In the genomic region with DNA sequence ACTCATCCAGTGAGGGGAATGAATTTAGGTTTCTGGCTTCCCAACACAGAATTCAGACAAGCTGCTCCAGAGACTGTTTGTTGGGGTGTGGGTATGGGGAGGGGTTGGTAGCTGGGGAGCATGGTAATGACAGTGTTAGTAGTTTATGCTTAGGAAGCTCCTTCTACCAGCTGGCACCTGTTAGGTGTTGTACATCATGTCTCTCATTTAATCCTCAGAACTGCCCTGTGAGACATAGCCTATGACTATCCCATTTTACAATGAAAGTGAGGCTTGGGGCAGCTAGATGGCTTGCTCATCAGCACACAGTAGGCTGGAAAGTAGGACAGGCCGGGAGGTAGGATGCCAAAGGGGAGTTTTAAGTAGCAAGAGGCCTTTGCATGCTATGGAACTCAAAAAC, we compare ENCODE assay signal across 26 cellular contexts. TPM values are rescaled to one million over a fixed set of nuclear protein-coding genes. Genes with fewer than 3 reads are reported as not detected.
A peak's percentile ranks its signal among the peaks of the same experiment; 100 is the strongest.
DNase-seq lines count a peak whose midpoint lies in the region; ATAC-seq and TF ChIP-seq lines count a peak whose summit lies in the region.
"Had no signal": no experiment of that assay in that cellular context is flagged by ENCODE, and none has a peak within 500 bp of the region (broad histone marks: within the 10 kb centered on the region; RNA-seq: fewer than 3 reads in every experiment).

No MANE protein-coding gene starts in this region.

- no peaks in the 10 kb centered on the region for H3K27me3 ChIP-seq in CD4-positive, alpha-beta T cell (ENCODE audit: control insufficient read depth, insufficient read depth, low read length)
- no peaks in the 10 kb centered on the region for H3K27me3 ChIP-seq in naive thymus-derived CD4-positive, alpha-beta T cell (ENCODE audit: control insufficient read depth in 2 of 2, insufficient read depth in 2 of 2, low read length in 2 of 2)
- H3K27me3 ChIP-seq in upper lobe of right lung (no peaks in the 10 kb centered on the region), testis (no peaks in the 10 kb centered on the region)
- H3K27me3 ChIP-seq: heart left ventricle, upper lobe of left lung had no signal

- no peaks in the 10 kb centered on the region for H3K9me3 Mint-ChIP-seq in T-helper 1 cell treated with Interleukin-12 subunit alpha and Interleukin-12 subunit beta and Interleukin-4 antibody, amounts not matched to agents 30 μg/mL and 1 μg/mL, for 36 hours
- no peaks in the 10 kb centered on the region for H3K9me3 Mint-ChIP-seq in CD4-positive, alpha-beta T cell
- H3K9me3 Mint-ChIP-seq in activated T-helper 1 cell treated with anti-CD3 and anti-CD28 coated beads, Interleukin-12 subunit alpha, Interleukin-12 subunit beta, Interleukin-2, Interleukin-4 antibody, amounts not matched to agents 30 ng/mL and 10 ng/mL and 1 ng/mL, durations not matched to agents 14 hours and 24 hours and 36 hours = no peaks in the 10 kb centered on the region
- peaks cover 0 to 2% (median 0%) of the 10 kb centered on the region in 11 donors for H3K9me3 Mint-ChIP-seq in naive thymus-derived CD4-positive, alpha-beta T cell
- H3K9me3 Mint-ChIP-seq: H9, neural progenitor cell had no signal

- peaks cover 0 to 3% (median 0%) of the 10 kb centered on the region in 3 experiments for H3K36me3 ChIP-seq in naive thymus-derived CD4-positive, alpha-beta T cell (ENCODE audit: control insufficient read depth in 2 of 3, insufficient read depth in 3 of 3, low read length in 3 of 3)
- H3K36me3 ChIP-seq in upper lobe of right lung = no peaks in the 10 kb centered on the region
- H3K36me3 ChIP-seq in testis (ENCODE audit: low read depth, missing control alignments) = no peaks in the 10 kb centered on the region
- H3K36me3 ChIP-seq: brain microvascular endothelial cell, heart left ventricle, neural progenitor cell, upper lobe of left lung had no signal

- POLR2A ChIA-PET in CD4-positive, alpha-beta T cell (lab: Charles Lee) = interaction anchor here (1.4 to 5.2 kb wide), 3 partner anchors 12 to 140 kb away, joined by 3 to 24 read pairs (median 7); no protein-coding TSS in a partner anchor
- POLR2A ChIA-PET in naive thymus-derived CD4-positive, alpha-beta T cell (lab: Charles Lee) = interaction anchor here (0.9 to 1.6 kb wide), 4 partner anchors 9 to 1017 kb away, joined by 3 to 7 read pairs (median 4); no protein-coding TSS in a partner anchor

- intact Hi-C loops in CD4-positive, alpha-beta T cell (cut with DNase I, micrococcal nuclease) = loop anchor here (1.0 to 10.0 kb wide), 3 partner anchors 11 to 532 kb away; no protein-coding TSS in a partner anchor
- intact Hi-C loops in activated T-helper 1 cell treated with anti-CD3 and anti-CD28 coated beads, Interleukin-12 subunit alpha, Interleukin-12 subunit beta, Interleukin-2, Interleukin-4 antibody, amounts not matched to agents 30 ng/mL and 10 ng/mL and 1 ng/mL, durations not matched to agents 14 hours and 24 hours and 36 hours (cut with micrococcal nuclease) = loop anchor here (1.0 to 10.0 kb wide), 12 partner anchors 11 to 1275 kb away; a partner anchor contains a TSS
- intact Hi-C loops in naive thymus-derived CD4-positive, alpha-beta T cell (cut with micrococcal nuclease) = loop anchor here (1.0 to 10.0 kb wide), 19 partner anchors 11 to 1274 kb away; a partner anchor contains a TSS
- intact Hi-C loops in upper lobe of right lung (cut with DNase I) (no loop called here), testis (cut with DNase I; ENCODE audit: low total_unique reads) (no loop called here), left ventricle myocardium superior (cut with micrococcal nuclease) (no loop called here)

- H3K27me3 Mint-ChIP-seq in T-helper 1 cell treated with Interleukin-12 subunit alpha and Interleukin-12 subunit beta and Interleukin-4 antibody, amounts not matched to agents 30 μg/mL and 1 μg/mL, for 36 hours (ENCODE audit: low read depth) = no peaks in the 10 kb centered on the region
- H3K27me3 Mint-ChIP-seq in CD4-positive, alpha-beta T cell = no peaks in the 10 kb centered on the region
- H3K27me3 Mint-ChIP-seq in activated T-helper 1 cell treated with anti-CD3 and anti-CD28 coated beads, Interleukin-12 subunit alpha, Interleukin-12 subunit beta, Interleukin-2, Interleukin-4 antibody, amounts not matched to agents 30 ng/mL and 10 ng/mL and 1 ng/mL, durations not matched to agents 14 hours and 24 hours and 36 hours (ENCODE audit: insufficient read depth) = no peaks in the 10 kb centered on the region
- H3K27me3 Mint-ChIP-seq in naive thymus-derived CD4-positive, alpha-beta T cell = no peaks in the 10 kb centered on the region

- no peaks in the 10 kb centered on the region for H3K9me3 ChIP-seq in CD4-positive, alpha-beta T cell (ENCODE audit: control insufficient read depth, low read length)
- no peaks in the 10 kb centered on the region for H3K9me3 ChIP-seq in naive thymus-derived CD4-positive, alpha-beta T cell (ENCODE audit: control insufficient read depth in 2 of 3, low read length in 3 of 3)
- H3K9me3 ChIP-seq in upper lobe of right lung (no peaks in the 10 kb centered on the region), testis (no peaks in the 10 kb centered on the region)
- H3K9me3 ChIP-seq: heart left ventricle, upper lobe of left lung had no signal

- H3K36me3 Mint-ChIP-seq in T-helper 1 cell treated with Interleukin-12 subunit alpha and Interleukin-12 subunit beta and Interleukin-4 antibody, amounts not matched to agents 30 μg/mL and 1 μg/mL, for 36 hours (ENCODE audit: low read depth) = peaks cover 32% of the 10 kb centered on the region
- H3K36me3 Mint-ChIP-seq in CD4-positive, alpha-beta T cell (ENCODE audit: low read depth) = peaks cover 44% of the 10 kb centered on the region
- H3K36me3 Mint-ChIP-seq in activated T-helper 1 cell treated with anti-CD3 and anti-CD28 coated beads, Interleukin-12 subunit alpha, Interleukin-12 subunit beta, Interleukin-2, Interleukin-4 antibody, amounts not matched to agents 30 ng/mL and 10 ng/mL and 1 ng/mL, durations not matched to agents 14 hours and 24 hours and 36 hours (ENCODE audit: low read depth) = peaks cover 24% of the 10 kb centered on the region
- peaks cover 5 to 32% (median 17%) of the 10 kb centered on the region in 5 donors for H3K36me3 Mint-ChIP-seq in naive thymus-derived CD4-positive, alpha-beta T cell
- H3K36me3 Mint-ChIP-seq: neural progenitor cell had no signal

- no peak for ATAC-seq in CD4-positive, alpha-beta T cell (ENCODE audit: poor library complexity)
- ATAC-seq in naive thymus-derived CD4-positive, alpha-beta T cell = no peak
- no peak for ATAC-seq in upper lobe of right lung
- no peak for ATAC-seq in left ventricle myocardium superior
- ATAC-seq: heart left ventricle, left lobe of liver had no signal

- peaks cover 59 to 64% of the 10 kb centered on the region in 2 donors for H3K4me1 ChIP-seq in naive thymus-derived CD4-positive, alpha-beta T cell (ENCODE audit: control insufficient read depth in 2 of 2, insufficient read depth in 2 of 2, low read length in 2 of 2)
- peaks cover 19% of the 10 kb centered on the region for H3K4me1 ChIP-seq in upper lobe of right lung
- H3K4me1 ChIP-seq in testis = peaks cover 11% of the 10 kb centered on the region

- peak overlapping the region; percentile 8 for H3K27ac ChIP-seq in CD4-positive, alpha-beta T cell (ENCODE audit: low read depth, low read length)
- H3K27ac ChIP-seq in naive thymus-derived CD4-positive, alpha-beta T cell (ENCODE audit: low read depth, low read length) = peak overlapping the region; percentile 76
- no peak overlapping the region for H3K27ac ChIP-seq in upper lobe of right lung
- H3K27ac ChIP-seq in testis = no peak overlapping the region
- H3K27ac ChIP-seq: 22Rv1, brain microvascular endothelial cell, coronary artery, neural progenitor cell, VCaP had no signal

- CTCF ChIA-PET in CD4-positive, alpha-beta T cell (lab: Charles Lee) = interaction anchor here (2.4 kb wide), 1 partner anchor 11 kb away, joined by 6 read pairs; no protein-coding TSS in a partner anchor
- CTCF ChIA-PET in naive thymus-derived CD4-positive, alpha-beta T cell (lab: Charles Lee) = interaction anchor here (1.1 to 1.9 kb wide), 2 partner anchors 9 to 11 kb away, joined by 4 to 7 read pairs; no protein-coding TSS in a partner anchor

- DNase-seq in T-helper 1 cell (no peak), upper lobe of right lung (no peak), testis (no peak), left ventricle myocardium superior (no peak)
- DNase-seq in CD4-positive, alpha-beta T cell = no peak
- DNase-seq in activated T-helper 1 cell treated with anti-CD3 and anti-CD28 coated beads, Interleukin-12 subunit alpha, Interleukin-12 subunit beta, Interleukin-2, Interleukin-4 antibody, amounts not matched to agents 30 ng/mL and 10 ng/mL and 1 ng/mL, durations not matched to agents 14 hours and 24 hours and 36 hours (ENCODE audit: low spot score) = no peak
- DNase-seq in naive thymus-derived CD4-positive, alpha-beta T cell = no peak
- DNase-seq: brain microvascular endothelial cell, Calu3, H9, heart left ventricle, KG1, NCI-H1048, NCI-H1930, NCI-H345, NCI-H82, SIG-M5, upper lobe of left lung had no signal

- H3K4me1 Mint-ChIP-seq in T-helper 1 cell treated with Interleukin-12 subunit alpha and Interleukin-12 subunit beta and Interleukin-4 antibody, amounts not matched to agents 30 μg/mL and 1 μg/mL, for 36 hours (ENCODE audit: low read depth) = peaks cover 65% of the 10 kb centered on the region
- peaks cover 78% of the 10 kb centered on the region for H3K4me1 Mint-ChIP-seq in CD4-positive, alpha-beta T cell (ENCODE audit: low read depth)
- peaks cover 73% of the 10 kb centered on the region for H3K4me1 Mint-ChIP-seq in activated T-helper 1 cell treated with anti-CD3 and anti-CD28 coated beads, Interleukin-12 subunit alpha, Interleukin-12 subunit beta, Interleukin-2, Interleukin-4 antibody, amounts not matched to agents 30 ng/mL and 10 ng/mL and 1 ng/mL, durations not matched to agents 14 hours and 24 hours and 36 hours (ENCODE audit: low read depth)
- H3K4me1 Mint-ChIP-seq in naive thymus-derived CD4-positive, alpha-beta T cell = peaks cover 65 to 79% (median 76%) of the 10 kb centered on the region in 7 donors

- no peak for TF ChIP-seq CTCF in CD4-positive, alpha-beta T cell (IDR thresholded peaks at IDR 0.05)
- TF ChIP-seq CTCF in upper lobe of right lung (IDR thresholded peaks at IDR 0.05) (no peak), testis (IDR thresholded peaks at IDR 0.05) (no peak)

- peak overlapping the region; percentile 92 for H3K27ac Mint-ChIP-seq in T-helper 1 cell treated with Interleukin-12 subunit alpha and Interleukin-12 subunit beta and Interleukin-4 antibody, amounts not matched to agents 30 μg/mL and 1 μg/mL, for 36 hours
- H3K27ac Mint-ChIP-seq in CD4-positive, alpha-beta T cell = peak overlapping the region; percentile 91
- H3K27ac Mint-ChIP-seq in activated T-helper 1 cell treated with anti-CD3 and anti-CD28 coated beads, Interleukin-12 subunit alpha, Interleukin-12 subunit beta, Interleukin-2, Interleukin-4 antibody, amounts not matched to agents 30 ng/mL and 10 ng/mL and 1 ng/mL, durations not matched to agents 14 hours and 24 hours and 36 hours = peak overlapping the region; percentile 69
- H3K27ac Mint-ChIP-seq in naive thymus-derived CD4-positive, alpha-beta T cell = peak overlapping the region; percentile 84 to 98 (median 90)
- H3K27ac Mint-ChIP-seq: H9, neural progenitor cell had no signal

- H3K4me3 Mint-ChIP-seq in T-helper 1 cell treated with Interleukin-12 subunit alpha and Interleukin-12 subunit beta and Interleukin-4 antibody, amounts not matched to agents 30 μg/mL and 1 μg/mL, for 36 hours = peak overlapping the region; percentile 71
- peak overlapping the region; percentile 89 for H3K4me3 Mint-ChIP-seq in CD4-positive, alpha-beta T cell
- peak overlapping the region; percentile 76 for H3K4me3 Mint-ChIP-seq in activated T-helper 1 cell treated with anti-CD3 and anti-CD28 coated beads, Interleukin-12 subunit alpha, Interleukin-12 subunit beta, Interleukin-2, Interleukin-4 antibody, amounts not matched to agents 30 ng/mL and 10 ng/mL and 1 ng/mL, durations not matched to agents 14 hours and 24 hours and 36 hours
- H3K4me3 Mint-ChIP-seq in naive thymus-derived CD4-positive, alpha-beta T cell = peak overlapping the region; percentile 46 to 97 (median 88)
- H3K4me3 Mint-ChIP-seq: H9 had no signal

- WGBS in testis, 2 donors = 82 to 90% methylated on average over 1 of the region's 1 CpG

- no peak for TF ChIP-seq POLR2A in testis (IDR thresholded peaks at IDR 0.05)

- peak overlapping the region; percentile 65 for H3K4me3 ChIP-seq in naive thymus-derived CD4-positive, alpha-beta T cell (ENCODE audit: low read length)
- no peak overlapping the region for H3K4me3 ChIP-seq in upper lobe of right lung
- no peak overlapping the region for H3K4me3 ChIP-seq in testis
- H3K4me3 ChIP-seq: coronary artery, neural progenitor cell had no signal

RNA-seq across cellular contexts. Expression of a gene that starts 2.5 kb away (rescaled TPM):
- total RNA-seq in CD4-positive, alpha-beta T cell = 10 to 100 TPM; 48.2 to 50.4 TPM
- total RNA-seq in activated T-helper 1 cell treated with anti-CD3 and anti-CD28 coated beads, Interleukin-12 subunit alpha, Interleukin-12 subunit beta, Interleukin-2, Interleukin-4 antibody, amounts not matched to agents 30 ng/mL and 10 ng/mL and 1 ng/mL, durations not matched to agents 14 hours and 24 hours and 36 hours = 20.6 and 21.8 TPM in 2 replicates
- 10 to 100 TPM; 28.5 to 72.8 (median 39.2) TPM for total RNA-seq in naive thymus-derived CD4-positive, alpha-beta T cell
- polyA plus RNA-seq in naive thymus-derived CD4-positive, alpha-beta T cell = 10 to 100 TPM; 17.7 to 26.1 TPM
- total RNA-seq in upper lobe of right lung (38.4 TPM), testis (10 to 100 TPM; 15.4 to 17.4 TPM), left ventricle myocardium superior (55.7 TPM)
- polyA plus RNA-seq in testis (ENCODE audit: insufficient read depth, low read depth, low replicate concordance) = 10.4 TPM

RNA-seq across cellular contexts. Expression of a gene that starts 31.0 kb away (rescaled TPM):
- 1 to 10 TPM in 1 of 2 experiments, under 1 TPM in 1; 0.84 to 1.1 TPM for total RNA-seq in CD4-positive, alpha-beta T cell
- total RNA-seq in activated T-helper 1 cell treated with anti-CD3 and anti-CD28 coated beads, Interleukin-12 subunit alpha, Interleukin-12 subunit beta, Interleukin-2, Interleukin-4 antibody, amounts not matched to agents 30 ng/mL and 10 ng/mL and 1 ng/mL, durations not matched to agents 14 hours and 24 hours and 36 hours = 0.70 and 1.3 TPM in 2 replicates
- total RNA-seq in naive thymus-derived CD4-positive, alpha-beta T cell = 1 to 10 TPM in 1 of 5 experiments, under 1 TPM in 1, not detected in 3; 0.24 to 4.7 TPM
- under 1 TPM in 1 of 2 donors, not detected in 1; 0.60 TPM for polyA plus RNA-seq in naive thymus-derived CD4-positive, alpha-beta T cell
- total RNA-seq in upper lobe of right lung (3.7 TPM), testis (10 to 100 TPM; 28.1 to 30.4 TPM), left ventricle myocardium superior (4.4 TPM)
- polyA plus RNA-seq in testis (ENCODE audit: insufficient read depth, low read depth, low replicate concordance) = 11.3 TPM
- total RNA-seq: HT-29, pulmonary artery endothelial cell had no signal

Comparison
In these comparisons a context has a peak if more than half of its experiments do, and no peak if none do; other contexts are left out.
1. H3K27ac ChIP-seq: peak in CD4-positive, alpha-beta T cell (single experiment) and naive thymus-derived CD4-positive, alpha-beta T cell (single experiment); none in upper lobe of right lung (single experiment) and testis (0 of 2).
2. intact Hi-C loops: an anchor here in CD4-positive, alpha-beta T cell (1.0 to 10.0 kb wide), activated T-helper 1 cell treated with anti-CD3 and anti-CD28 coated beads, Interleukin-12 subunit alpha, Interleukin-12 subunit beta, Interleukin-2, Interleukin-4 antibody, amounts not matched to agents 30 ng/mL and 10 ng/mL and 1 ng/mL, durations not matched to agents 14 hours and 24 hours and 36 hours (1.0 to 10.0 kb wide) and naive thymus-derived CD4-positive, alpha-beta T cell (1.0 to 10.0 kb wide); none called in upper lobe of right lung, testis and left ventricle myocardium superior.
3. Peak in every context shown above with its lines, with median percentiles within 50 percentile points of each other: H3K27ac Mint-ChIP-seq and H3K4me3 Mint-ChIP-seq.